In the genomic region with DNA sequence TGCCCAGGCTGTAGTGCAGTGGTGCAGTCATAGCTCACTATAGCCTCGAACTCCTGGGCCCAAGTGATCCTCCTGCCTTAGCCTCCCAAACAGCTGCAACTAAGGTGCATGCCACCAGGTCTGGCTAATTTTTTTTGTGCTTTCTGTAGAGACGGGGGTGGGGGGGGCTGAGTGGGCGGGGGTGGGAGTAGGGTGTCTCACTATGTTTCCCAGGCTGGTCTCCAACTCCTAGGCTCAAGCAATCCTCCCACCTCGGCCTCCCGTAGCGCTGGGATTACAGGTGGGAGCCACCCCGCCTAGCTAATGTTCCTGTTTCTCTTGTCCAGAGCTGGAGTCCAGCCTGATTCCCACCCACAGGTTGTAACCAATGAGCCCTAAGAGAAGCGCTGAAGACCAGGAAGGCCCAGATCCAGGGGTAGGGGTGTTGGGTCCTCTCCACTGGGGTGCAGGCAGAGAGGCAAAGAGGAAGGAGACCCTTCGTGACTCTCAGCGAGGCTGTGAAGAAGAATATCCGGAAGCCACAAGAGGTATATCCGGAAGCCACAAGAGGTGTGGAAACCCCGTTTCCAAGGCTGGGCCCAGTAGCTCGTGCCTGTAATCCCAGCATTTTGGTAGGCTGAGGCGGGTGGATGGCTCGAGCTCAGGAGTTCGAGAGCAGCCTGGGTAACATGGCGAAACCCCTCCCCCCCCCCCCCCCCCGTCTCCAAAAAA, we compare ENCODE assay signal across 1 cellular context.
TF ChIP-seq lines count a peak whose summit lies in the region.

No MANE protein-coding gene starts in this region.

TF ChIP-seq in GM12878, 131 proteins besides CTCF, POLR2A, EP300 and RAD21:
- no peak for TF ChIP-seq NRF1 (conservative IDR thresholded peaks at IDR 0.05; ENCODE audit: low read depth, low read length)
- TF ChIP-seq, protein P1, sequence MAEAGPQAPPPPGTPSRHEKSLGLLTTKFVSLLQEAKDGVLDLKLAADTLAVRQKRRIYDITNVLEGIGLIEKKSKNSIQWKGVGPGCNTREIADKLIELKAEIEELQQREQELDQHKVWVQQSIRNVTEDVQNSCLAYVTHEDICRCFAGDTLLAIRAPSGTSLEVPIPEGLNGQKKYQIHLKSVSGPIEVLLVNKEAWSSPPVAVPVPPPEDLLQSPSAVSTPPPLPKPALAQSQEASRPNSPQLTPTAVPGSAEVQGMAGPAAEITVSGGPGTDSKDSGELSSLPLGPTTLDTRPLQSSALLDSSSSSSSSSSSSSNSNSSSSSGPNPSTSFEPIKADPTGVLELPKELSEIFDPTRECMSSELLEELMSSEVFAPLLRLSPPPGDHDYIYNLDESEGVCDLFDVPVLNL (IDR thresholded peaks at IDR 0.05; ENCODE audit: low read depth, low read length): 0 out of 2 replicates have a peak, but pooled peaks have one; percentile 1
- TF ChIP-seq ASH2L (IDR thresholded peaks at IDR 0.05; ENCODE audit: borderline replicate concordance, low read depth): no peak
- no peak for TF ChIP-seq BCL11A (IDR thresholded peaks at IDR 0.05; ENCODE audit: low read depth, low read length)
- no peak for TF ChIP-seq NR2C1 (IDR thresholded peaks at IDR 0.05)
- TF ChIP-seq NR2F1 (conservative IDR thresholded peaks at IDR 0.05): no peak
- 0 out of 2 replicates have a peak, but pooled peaks have one; percentile 44 for TF ChIP-seq MLLT1 (IDR thresholded peaks at IDR 0.05)
- 0 out of 2 replicates have a peak, but pooled peaks have one; percentile 40 for TF ChIP-seq GATAD2B (conservative IDR thresholded peaks at IDR 0.05; ENCODE audit: low read depth)
- no peak for TF ChIP-seq CREB1 (IDR thresholded peaks at IDR 0.05; ENCODE audit: low read depth)
- TF ChIP-seq RAD51 (IDR thresholded peaks at IDR 0.05): no peak
- TF ChIP-seq TBL1XR1 (IDR thresholded peaks at IDR 0.05; ENCODE audit: low read depth, low read length): no peak
- no peak for TF ChIP-seq HCFC1 (IDR thresholded peaks at IDR 0.05; ENCODE audit: low read length)
- no peak for TF ChIP-seq SMC3 (IDR thresholded peaks at IDR 0.05; ENCODE audit: borderline replicate concordance, low read length)
- no peak for TF ChIP-seq LARP7 (IDR thresholded peaks at IDR 0.05)
- TF ChIP-seq FOXM1 (IDR thresholded peaks at IDR 0.05; ENCODE audit: low read depth, low read length): no peak
- TF ChIP-seq IKZF1 (conservative IDR thresholded peaks at IDR 0.05): no peak
- no peak for TF ChIP-seq PAX8 (IDR thresholded peaks at IDR 0.05)
- peak; percentile 52; the same call in 1 of the 2 replicates for TF ChIP-seq ZBTB40 (IDR thresholded peaks at IDR 0.05; ENCODE audit: borderline replicate concordance)
- TF ChIP-seq FOXK2 (IDR thresholded peaks at IDR 0.05): no peak
- TF ChIP-seq GABPA (IDR thresholded peaks at IDR 0.05; ENCODE audit: low read depth): 0 out of 2 replicates have a peak, but pooled peaks have one; percentile 57
- TF ChIP-seq NBN (IDR thresholded peaks at IDR 0.05): no peak
- TF ChIP-seq PKNOX1 (IDR thresholded peaks at IDR 0.05): no peak
- TF ChIP-seq WRNIP1 (IDR thresholded peaks at IDR 0.05; ENCODE audit: borderline replicate concordance, low read depth, low read length): no peak
- TF ChIP-seq RUNX3 (IDR thresholded peaks at IDR 0.05; ENCODE audit: low read length): peak; percentile 66
- TF ChIP-seq BHLHE40 (IDR thresholded peaks at IDR 0.05; ENCODE audit: borderline replicate concordance in 1 of 2, low read depth in 2 of 2, low read length in 1 of 2): peak; percentile 52 to 60; a peak in 2 of 4 replicates
TF ChIP-seq in GM12878: peak in this region for 7.
